Comparison of ENCODE assay signal across 27 cellular contexts in genomic region chr21:36395353-36396111, GRCh38. TPM values are rescaled to one million over a fixed set of nuclear protein-coding genes. Genes with fewer than 3 reads are reported as not detected.
DNase-seq lines count a peak whose midpoint lies in the region; ATAC-seq and TF ChIP-seq lines count a peak whose summit lies in the region.
"Had no signal": no experiment of that assay in that cellular context is flagged by ENCODE, and none has a peak within 500 bp of the region (broad histone marks: within the 10 kb centered on the region; RNA-seq: fewer than 3 reads in every experiment).

No MANE protein-coding gene starts in this region.

- peak; percentile 67 for ATAC-seq in left lung
- ATAC-seq: Right ventricle myocardium inferior, SK-N-SH treated with all-trans-retinoic acid at 6 μM for 48 hours had no signal

- no peaks in the 10 kb centered on the region for H3K27me3 ChIP-seq in Peyer's patch
- no peaks in the 10 kb centered on the region for H3K27me3 ChIP-seq in left lung
- no peaks in the 10 kb centered on the region for H3K27me3 ChIP-seq in skeletal muscle tissue (ENCODE audit: control insufficient read depth in 3 of 3, insufficient read depth in 3 of 3, low read length in 3 of 3)
- no peaks in the 10 kb centered on the region for H3K27me3 ChIP-seq in effector memory CD4-positive, alpha-beta T cell (replicated peaks; ENCODE audit: control insufficient read depth, insufficient read depth, low read length, poor library complexity, severe bottlenecking)
- H3K27me3 ChIP-seq: BE2C, SJCRH30 had no signal

- POLR2A ChIA-PET in activated CD4-positive, alpha-beta T cell treated with anti-CD3 and anti-CD28 coated beads, Interleukin-2, amount 10 ng/mL, durations not matched to agents 7 days and 5 days (lab: Charles Lee), result interaction anchor here (0.6 kb wide), 1 partner anchor 44 kb away, joined by 15 read pairs; no protein-coding TSS in a partner anchor

- no peaks in the 10 kb centered on the region for H3K9me3 ChIP-seq in Peyer's patch
- H3K9me3 ChIP-seq in left lung, result no peaks in the 10 kb centered on the region
- H3K9me3 ChIP-seq in skeletal muscle tissue (ENCODE audit: control insufficient read depth in 3 of 3, low read length in 3 of 3), result no peaks in the 10 kb centered on the region
- H3K9me3 ChIP-seq in effector memory CD4-positive, alpha-beta T cell (ENCODE audit: control insufficient read depth, low read length), result no peaks in the 10 kb centered on the region
- H3K9me3 ChIP-seq: BE2C, HAP-1, SJCRH30 had no signal

- H3K4me3 ChIP-seq in Peyer's patch (no peak overlapping the region), left lung (no peak overlapping the region), skeletal muscle tissue (ENCODE audit: low read length in 3 of 3) (no peak overlapping the region)
- no peak overlapping the region for H3K4me3 ChIP-seq in effector memory CD4-positive, alpha-beta T cell (ENCODE audit: insufficient read depth, low read depth, low read length, poor library complexity, severe bottlenecking)
- H3K4me3 ChIP-seq: HAP-1, SJCRH30 had no signal

- H3K36me3 Mint-ChIP-seq in activated CD4-positive, alpha-beta T cell treated with anti-CD3 and anti-CD28 coated beads, Interleukin-2, amount 10 ng/mL, durations not matched to agents 7 days and 5 days (ENCODE audit: low read depth), result peaks cover 50% of the 10 kb centered on the region
- H3K36me3 Mint-ChIP-seq in mesothelial cell of epicardium, result peaks cover 32% of the 10 kb centered on the region
- H3K36me3 Mint-ChIP-seq in progenitor cell of endocrine pancreas (ENCODE audit: insufficient read depth), result peaks cover 22% of the 10 kb centered on the region

- CTCF ChIA-PET in activated CD4-positive, alpha-beta T cell treated with anti-CD3 and anti-CD28 coated beads, Interleukin-2, amount 10 ng/mL, durations not matched to agents 7 days and 5 days (lab: Charles Lee), result interaction anchor here (0.7 kb wide), 1 partner anchor 603 kb away, joined by 3 read pairs; no protein-coding TSS in a partner anchor

- H3K9ac ChIP-seq in skeletal muscle tissue (ENCODE audit: low read depth in 1 of 3, low read length in 3 of 3), result no peak overlapping the region

- no peak for TF ChIP-seq POLR2A in Peyer's patch (IDR thresholded peaks at IDR 0.05)

- H3K27me3 Mint-ChIP-seq in activated CD4-positive, alpha-beta T cell treated with anti-CD3 and anti-CD28 coated beads, Interleukin-2, amount 10 ng/mL, durations not matched to agents 7 days and 5 days, result no peaks in the 10 kb centered on the region
- H3K27me3 Mint-ChIP-seq in mesothelial cell of epicardium (ENCODE audit: low read depth) (no peaks in the 10 kb centered on the region), progenitor cell of endocrine pancreas (no peaks in the 10 kb centered on the region)
- H3K27me3 Mint-ChIP-seq: CD8-positive, alpha-beta memory T cell; IgD-negative memory B cell had no signal

- no peak overlapping the region for H3K27ac ChIP-seq in Peyer's patch
- H3K27ac ChIP-seq in left lung, result no peak overlapping the region
- H3K27ac ChIP-seq in skeletal muscle tissue (ENCODE audit: low read depth, low read length), result peak overlapping the region; percentile 68
- no peak overlapping the region for H3K27ac ChIP-seq in effector memory CD4-positive, alpha-beta T cell (ENCODE audit: insufficient read depth, low read length, poor library complexity, severe bottlenecking)
- H3K27ac ChIP-seq: 22Rv1, HL-60, SJCRH30 had no signal

- H3K36me3 ChIP-seq in Peyer's patch (no peaks in the 10 kb centered on the region), left lung (peaks cover 0 to 51% of the 10 kb centered on the region in 2 donors), skeletal muscle tissue (ENCODE audit: control insufficient read depth in 3 of 3, insufficient read depth in 3 of 3, low read length in 3 of 3) (peaks cover 0 to under 1% (median 0%) of the 10 kb centered on the region in 3 donors)
- no peaks in the 10 kb centered on the region for H3K36me3 ChIP-seq in effector memory CD4-positive, alpha-beta T cell (ENCODE audit: control insufficient read depth, insufficient read depth, low read length)

- H3K4me1 ChIP-seq in Peyer's patch (no peaks in the 10 kb centered on the region), left lung (no peaks in the 10 kb centered on the region), skeletal muscle tissue (ENCODE audit: control insufficient read depth in 3 of 3, insufficient read depth in 3 of 3, low read length in 3 of 3) (peaks cover 6 to 15% (median 8%) of the 10 kb centered on the region in 3 donors)
- H3K4me1 ChIP-seq in effector memory CD4-positive, alpha-beta T cell (ENCODE audit: control insufficient read depth, insufficient read depth, low read length, poor library complexity, severe bottlenecking), result no peaks in the 10 kb centered on the region
- H3K4me1 ChIP-seq: BE2C, HAP-1, SJCRH30 had no signal

- no peak for DNase-seq in activated CD4-positive, alpha-beta T cell treated with anti-CD3 and anti-CD28 coated beads, Interleukin-2, amount 10 ng/mL, durations not matched to agents 7 days and 5 days
- no peak for DNase-seq in activated CD4-positive, alpha-beta T cell treated with anti-CD3 and anti-CD28 coated beads, Interleukin-2, amount 50 U/mL, for 1 hour
- DNase-seq in Peyer's patch (peak in 2 of 3 donors; percentile 9 to 38), left lung (no peak), mesothelial cell of epicardium (ENCODE audit: low spot score in 2 of 2, unreplicated experiment in 2 of 2) (no peak), progenitor cell of endocrine pancreas (ENCODE audit: low spot score, unreplicated experiment) (no peak)
- DNase-seq in effector memory CD4-positive, alpha-beta T cell, result no peak
- DNase-seq: ACHN; BE2C; Calu3; CD8-positive, alpha-beta memory T cell; GOT3; NCI-H1048; NCI-H1417; NCI-H1694; NCI-H2029 treated with DMSO at 0.1 percent for 48 hours; NCI-H446 treated with DMSO at 0.1 percent for 48 hours; NCI-H69; SJCRH30 had no signal

- no peak overlapping the region for H3K4me3 Mint-ChIP-seq in activated CD4-positive, alpha-beta T cell treated with anti-CD3 and anti-CD28 coated beads, Interleukin-2, amount 10 ng/mL, durations not matched to agents 7 days and 5 days
- no peak overlapping the region for H3K4me3 Mint-ChIP-seq in mesothelial cell of epicardium
- H3K4me3 Mint-ChIP-seq in progenitor cell of endocrine pancreas (ENCODE audit: low read depth), result no peak overlapping the region
- H3K4me3 Mint-ChIP-seq: CD14-positive monocyte; CD8-positive, alpha-beta memory T cell; IgD-negative memory B cell had no signal

- intact Hi-C loops in left lung (cut with DNase I), result no loop called here

- TF ChIP-seq CTCF in Peyer's patch (IDR thresholded peaks at IDR 0.05) (no peak), left lung (IDR thresholded peaks at IDR 0.05) (no peak), mesothelial cell of epicardium (IDR thresholded peaks at IDR 0.05; ENCODE audit: unreplicated experiment) (no peak), progenitor cell of endocrine pancreas (IDR thresholded peaks at IDR 0.05; ENCODE audit: unreplicated experiment) (no peak)

- H3K27ac Mint-ChIP-seq in activated CD4-positive, alpha-beta T cell treated with anti-CD3 and anti-CD28 coated beads, Interleukin-2, amount 10 ng/mL, durations not matched to agents 7 days and 5 days, result peak overlapping the region; percentile 42
- H3K27ac Mint-ChIP-seq in mesothelial cell of epicardium (no peak overlapping the region), progenitor cell of endocrine pancreas (no peak overlapping the region)
- H3K27ac Mint-ChIP-seq: IgD-negative memory B cell had no signal

- no peaks in the 10 kb centered on the region for H3K9me3 Mint-ChIP-seq in activated CD4-positive, alpha-beta T cell treated with anti-CD3 and anti-CD28 coated beads, Interleukin-2, amount 10 ng/mL, durations not matched to agents 7 days and 5 days
- H3K9me3 Mint-ChIP-seq in mesothelial cell of epicardium (no peaks in the 10 kb centered on the region), progenitor cell of endocrine pancreas (ENCODE audit: low read depth) (peaks cover 3% of the 10 kb centered on the region)
- H3K9me3 Mint-ChIP-seq: CD8-positive, alpha-beta memory T cell had no signal

- H3K4me1 Mint-ChIP-seq in activated CD4-positive, alpha-beta T cell treated with anti-CD3 and anti-CD28 coated beads, Interleukin-2, amount 10 ng/mL, durations not matched to agents 7 days and 5 days, result no peaks in the 10 kb centered on the region
- H3K4me1 Mint-ChIP-seq in mesothelial cell of epicardium (no peaks in the 10 kb centered on the region), progenitor cell of endocrine pancreas (ENCODE audit: low read depth) (no peaks in the 10 kb centered on the region)
- H3K4me1 Mint-ChIP-seq: CD14-positive monocyte; CD8-positive, alpha-beta memory T cell; IgD-negative memory B cell had no signal

RNA-seq across cellular contexts. Expression of gene CHAF1B, which starts 10.3 kb away (rescaled TPM):
- total RNA-seq in activated CD4-positive, alpha-beta T cell treated with anti-CD3 and anti-CD28 coated beads, Interleukin-2, amount 10 ng/mL, durations not matched to agents 7 days and 5 days, result 10 to 100 TPM; 25.3 to 25.6 TPM
- 10 to 100 TPM in 1 of 4 donors, 1 to 10 TPM in 1, under 1 TPM in 2; 0.85 to 11.6 (median 1.3) TPM for total RNA-seq in Peyer's patch
- total RNA-seq in left lung, result 1 to 10 TPM; 4.1 to 6.6 TPM
- 2.1 TPM for total RNA-seq in skeletal muscle tissue
- total RNA-seq in mesothelial cell of epicardium, result 8.2 to 10.3 TPM (median 9.2 TPM) in 3 replicates
- 9.1 and 11.7 TPM in 2 replicates for total RNA-seq in progenitor cell of endocrine pancreas

Comparison
In these comparisons a context has a peak if more than half of its experiments do, and no peak if none do; other contexts are left out.
1. DNase-seq: peak in Peyer's patch (2 of 3); none in activated CD4-positive, alpha-beta T cell treated with anti-CD3 and anti-CD28 coated beads, Interleukin-2, amount 10 ng/mL, durations not matched to agents 7 days and 5 days (single experiment), activated CD4-positive, alpha-beta T cell treated with anti-CD3 and anti-CD28 coated beads, Interleukin-2, amount 50 U/mL, for 1 hour (single experiment), left lung (0 of 2), mesothelial cell of epicardium (0 of 2), effector memory CD4-positive, alpha-beta T cell (0 of 3) and progenitor cell of endocrine pancreas (single experiment).